ENCODE assay signal across 25 cellular contexts in the genomic region with DNA sequence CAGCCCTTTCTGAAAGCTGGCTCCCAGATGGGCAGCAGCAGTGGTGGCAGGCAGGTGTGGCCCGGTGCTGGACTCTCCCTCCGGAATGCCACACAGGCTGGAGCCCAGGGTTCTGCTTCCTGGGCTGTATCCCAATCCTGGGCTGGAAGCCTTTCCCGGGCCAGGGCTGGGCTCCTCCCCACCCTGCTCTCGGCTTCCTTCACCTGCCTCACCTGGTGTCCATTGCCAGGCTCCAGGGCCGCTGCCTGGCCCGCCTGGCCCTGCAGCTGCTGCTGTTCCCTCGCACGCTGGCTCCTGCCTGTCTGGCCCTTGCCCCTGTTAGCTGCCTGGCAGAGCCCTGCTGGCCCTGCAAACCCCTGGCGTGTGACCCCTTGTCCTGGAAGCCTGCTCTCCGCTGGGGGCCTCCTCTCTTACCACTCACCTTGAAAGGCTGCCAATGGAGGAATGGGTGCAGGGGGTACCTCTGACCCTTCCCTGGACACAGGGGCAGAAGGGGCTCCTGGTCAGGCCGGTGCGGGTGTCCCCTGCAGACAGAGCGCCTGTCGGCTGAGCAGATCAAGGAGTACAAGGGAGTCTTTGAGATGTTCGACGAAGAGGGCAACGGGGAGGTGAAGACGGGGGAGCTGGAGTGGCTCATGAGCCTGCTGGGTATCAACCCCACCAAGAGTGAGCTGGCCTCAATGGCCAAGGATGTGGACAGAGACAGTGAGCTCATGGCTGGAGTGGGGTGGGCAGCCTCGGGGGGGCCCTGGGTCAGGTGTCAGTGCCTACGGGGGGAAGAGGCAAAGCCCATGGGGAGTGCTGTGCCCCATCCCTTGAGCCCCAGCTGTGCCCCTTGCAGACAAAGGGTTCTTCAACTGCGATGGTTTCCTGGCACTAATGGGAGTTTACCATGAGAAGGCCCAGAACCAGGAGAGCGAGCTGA. TPM values are rescaled to one million over a fixed set of nuclear protein-coding genes. Genes with fewer than 3 reads are reported as not detected.
A peak's percentile ranks its signal among the peaks of the same experiment; 100 is the strongest.
DNase-seq lines count a peak whose midpoint lies in the region; ATAC-seq, FAIRE-seq and TF ChIP-seq lines count a peak whose summit lies in the region.
"Had no signal": no experiment of that assay in that cellular context is flagged by ENCODE, and none has a peak within 500 bp of the region (broad histone marks: within the 10 kb centered on the region; RNA-seq: fewer than 3 reads in every experiment).

No MANE protein-coding gene starts in this region.

- peak overlapping the region; percentile 62 for H3K27ac Mint-ChIP-seq in stimulated activated naive B cell treated with anti-CD40 and anti-IgM and Interleukin-4, amounts not matched to agents 10 μg/mL and 1 μg/mL and 100 μg/mL, for 72 hours
- H3K27ac Mint-ChIP-seq: activated naive CD4-positive, alpha-beta T cell treated with anti-CD3 and anti-CD28 coated beads, Interleukin-2, amount 50 U/mL, for 24 hours had no signal

- no peaks in the 10 kb centered on the region for H3K9me3 Mint-ChIP-seq in stimulated activated naive B cell treated with anti-CD40 and anti-IgM and Interleukin-4, amounts not matched to agents 10 μg/mL and 1 μg/mL and 100 μg/mL, for 72 hours
- H3K9me3 Mint-ChIP-seq: activated naive CD4-positive, alpha-beta T cell treated with anti-CD3 and anti-CD28 coated beads, Interleukin-2, amount 50 U/mL, for 24 hours had no signal

- no peaks in the 10 kb centered on the region for H3K79me2 ChIP-seq in K562 (ENCODE audit: control insufficient read depth, insufficient read depth, low read length)

- POLR2A ChIA-PET in K562 (lab: Yijun Ruan, JAX) = interaction anchor here (0.5 to 2.5 kb wide), 3 partner anchors 8 to 503 kb away, joined by 3 to 6 read pairs (median 5); no protein-coding TSS in a partner anchor

- H4K20me1 ChIP-seq in K562 (replicated peaks; ENCODE audit: control insufficient read depth, insufficient read depth, low read length) = 0 out of 2 replicates have a peak, but pooled peaks cover 4% of the 10 kb centered on the region
- H4K20me1 ChIP-seq: BLaER1 had no signal

- no TSS peak for BruUV-seq in K562 (replicated peaks; lab: Mats Ljungman, UMichigan)

- DNase-seq in Right ventricle myocardium inferior (ENCODE audit: missing footprints) (peak; percentile 49), cardiac septum (ENCODE audit: low spot score) (no peak), K562 (ENCODE audit: extremely low read depth in 1 of 4, low spot score in 3 of 4) (no peak), middle frontal gyrus (ENCODE audit: extremely low spot score, low spot score) (no peak), WERI-Rb-1 (no peak)
- no peak for DNase-seq in stimulated activated naive B cell treated with anti-CD40 and anti-IgM and Interleukin-4, amounts not matched to agents 10 μg/mL and 1 μg/mL and 100 μg/mL, for 72 hours
- DNase-seq: ACHN; activated CD4-positive, alpha-beta T cell treated with anti-CD3 and anti-CD28 coated beads for 1 hour; activated T-cell treated with anti-CD3 and anti-CD28 coated beads, Interleukin-2, amount 50 U/mL, for 48 hours; cerebellar nuclear complex; hippocampal formation; Karpas-422; NCI-H1694 treated with DMSO at 0.1 percent for 48 hours; NCI-H2227 treated with DMSO at 0.1 percent for 48 hours; OCI-M1; SIG-M5 had no signal

- in situ Hi-C loops in K562 (cut with MboI) = loop anchor here (10.0 kb wide), 1 partner anchor 551 kb away; no protein-coding TSS in a partner anchor

- H3K36me3 Mint-ChIP-seq in stimulated activated naive B cell treated with anti-CD40 and anti-IgM and Interleukin-4, amounts not matched to agents 10 μg/mL and 1 μg/mL and 100 μg/mL, for 72 hours = no peaks in the 10 kb centered on the region
- H3K36me3 Mint-ChIP-seq: activated naive CD4-positive, alpha-beta T cell treated with anti-CD3 and anti-CD28 coated beads, Interleukin-2, amount 50 U/mL, for 24 hours had no signal

- H3K36me3 ChIP-seq in K562 (ENCODE audit: control insufficient read depth, insufficient read depth, low read length) (no peaks in the 10 kb centered on the region), mucosa of stomach (ENCODE audit: control insufficient read depth, insufficient read depth, low read length) (no peaks in the 10 kb centered on the region), WERI-Rb-1 (no peaks in the 10 kb centered on the region)
- H3K36me3 ChIP-seq: BLaER1, ovary, right lobe of liver had no signal

- H3K4me1 Mint-ChIP-seq in stimulated activated naive B cell treated with anti-CD40 and anti-IgM and Interleukin-4, amounts not matched to agents 10 μg/mL and 1 μg/mL and 100 μg/mL, for 72 hours = peaks cover 6 to 12% of the 10 kb centered on the region in 2 donors
- H3K4me1 Mint-ChIP-seq: activated naive CD4-positive, alpha-beta T cell treated with anti-CD3 and anti-CD28 coated beads, Interleukin-2, amount 50 U/mL, for 24 hours had no signal

- H3K9me3 ChIP-seq in K562 (replicated peaks; ENCODE audit: control insufficient read depth, insufficient read depth, low read depth, low read length) (no peaks in the 10 kb centered on the region), mucosa of stomach (ENCODE audit: control insufficient read depth, low read length) (no peaks in the 10 kb centered on the region), WERI-Rb-1 (ENCODE audit: severe bottlenecking) (no peaks in the 10 kb centered on the region)
- H3K9me3 ChIP-seq: BLaER1, ovary, right lobe of liver had no signal

- no peak overlapping the region for H2AFZ ChIP-seq in K562 (ENCODE audit: low read depth, low read length)

- no peak overlapping the region for H3K27ac ChIP-seq in K562 (ENCODE audit: extremely low read depth, low read depth, low read length)
- H3K27ac ChIP-seq in WERI-Rb-1 = no peak overlapping the region
- H3K27ac ChIP-seq: BLaER1, ovary, right lobe of liver had no signal

- FAIRE-seq in K562 (lab: Jason Lieb, UNC) = no peak
- FAIRE-seq: HTR-8/SVneo had no signal

- H3K27me3 ChIP-seq in K562 (ENCODE audit: control insufficient read depth in 2 of 2, insufficient read depth in 2 of 2, low read length in 2 of 2) = no peaks in the 10 kb centered on the region; a peak in 1 of 5 replicates
- H3K27me3 ChIP-seq in mucosa of stomach (ENCODE audit: control insufficient read depth, insufficient read depth, low read length) = peaks cover 8% of the 10 kb centered on the region
- no peaks in the 10 kb centered on the region for H3K27me3 ChIP-seq in WERI-Rb-1 (ENCODE audit: insufficient read depth, low read depth, severe bottlenecking)
- H3K27me3 ChIP-seq: ovary, right lobe of liver had no signal

- TF ChIP-seq CTCF in K562 (IDR thresholded peaks at IDR 0.05 in 2 of 3, conservative IDR thresholded peaks at IDR 0.05 in 1 of 3; ENCODE audit: insufficient read depth in 2 of 3, low read depth in 1 of 3, low read length in 3 of 3) (no peak), WERI-Rb-1 (IDR thresholded peaks at IDR 0.05; ENCODE audit: low read depth, low read length) (no peak)

- no peak for ATAC-seq in Right ventricle myocardium inferior
- ATAC-seq in K562 = no peak
- no peak for ATAC-seq in stimulated activated naive B cell treated with anti-CD40 and anti-IgM and Interleukin-4, amounts not matched to agents 10 μg/mL and 1 μg/mL and 100 μg/mL, for 72 hours (replicated peaks)
- no peak for ATAC-seq in GM18867 (IDR thresholded peaks at IDR 0.05; ENCODE audit: unreplicated experiment)
- ATAC-seq: right lobe of liver had no signal

- 57% methylated on average over 22 of the region's 22 CpGs for WGBS in K562 (ENCODE audit: insufficient coverage, low coverage, missing lambda C conversion rate)

- CTCF ChIA-PET in K562 (lab: Yijun Ruan, JAX; ENCODE audit: low intra/inter-chr PET ratio) = no interaction called here

- H3K4me3 ChIP-seq in K562 (no peak overlapping the region), mucosa of stomach (ENCODE audit: low read length) (no peak overlapping the region), WERI-Rb-1 (ENCODE audit: low read depth, low read length) (no peak overlapping the region)
- H3K4me3 ChIP-seq: BLaER1, ovary, right lobe of liver had no signal

- no peak for TF ChIP-seq RAD21 in K562 (CRISPR knock-in tag; conservative IDR thresholded peaks at IDR 0.05 in 1 of 2, IDR thresholded peaks at IDR 0.05 in 1 of 2)

- H3K27me3 Mint-ChIP-seq in stimulated activated naive B cell treated with anti-CD40 and anti-IgM and Interleukin-4, amounts not matched to agents 10 μg/mL and 1 μg/mL and 100 μg/mL, for 72 hours = peaks cover 5 to 11% of the 10 kb centered on the region in 2 donors
- H3K27me3 Mint-ChIP-seq: activated naive CD4-positive, alpha-beta T cell treated with anti-CD3 and anti-CD28 coated beads, Interleukin-2, amount 50 U/mL, for 24 hours had no signal

- H3K9ac ChIP-seq in K562 (ENCODE audit: insufficient read depth in 1 of 2, low read depth in 2 of 2, low read length in 2 of 2) (peak overlapping the region in 1 of 2 experiments; percentile 74; a peak in 2 of 4 replicates), mucosa of stomach (ENCODE audit: low read length) (peak overlapping the region; percentile 8)
- H3K9ac ChIP-seq: BLaER1 had no signal

- no peaks in the 10 kb centered on the region for H3K9me1 ChIP-seq in K562 (ENCODE audit: control insufficient read depth, insufficient read depth, low read length)

- no peak for TF ChIP-seq POLR2A in K562 (conservative IDR thresholded peaks at IDR 0.05)

- intact Hi-C loops in Right ventricle myocardium inferior (cut with DNase I) = no loop called here
- intact Hi-C loops in cardiac septum (cut with DNase I) = no loop called here
- intact Hi-C loops in K562 (cut with micrococcal nuclease) = no loop called here

- H3K4me2 ChIP-seq in K562 (ENCODE audit: insufficient read depth, low read length) = no peak overlapping the region
- H3K4me2 ChIP-seq: BLaER1 had no signal

- no peak overlapping the region for H3K4me3 Mint-ChIP-seq in stimulated activated naive B cell treated with anti-CD40 and anti-IgM and Interleukin-4, amounts not matched to agents 10 μg/mL and 1 μg/mL and 100 μg/mL, for 72 hours
- H3K4me3 Mint-ChIP-seq: activated naive CD4-positive, alpha-beta T cell treated with anti-CD3 and anti-CD28 coated beads, Interleukin-2, amount 50 U/mL, for 24 hours had no signal

- peaks cover 9 to 65% of the 10 kb centered on the region in 2 experiments; a peak in 4 of 5 replicates for H3K4me1 ChIP-seq in K562 (replicated peaks in 1 of 2; ENCODE audit: control insufficient read depth in 2 of 2, insufficient read depth in 2 of 2, low read length in 2 of 2)
- H3K4me1 ChIP-seq in mucosa of stomach (ENCODE audit: control insufficient read depth, insufficient read depth, low read length) = peaks cover 32% of the 10 kb centered on the region

- TF ChIP-seq EP300 in K562 (IDR thresholded peaks at IDR 0.05; ENCODE audit: low read length) = no peak

RNA-seq across cellular contexts. Expression of gene CALML6, which starts 1.1 kb away (rescaled TPM):
- total RNA-seq in Right ventricle myocardium inferior (not detected), cardiac septum (0.16 TPM), K562 (2014; rRNA removed) (not detected in 2 replicates), K562 (2014; rRNA removed; fragmentation: Illumina TruSeq; extraction: Trizol) (not detected in 2 replicates), K562 (2015; rRNA removed; fragmentation: Illumina TruSeq; extraction: Trizol) (not detected in 2 replicates), K562 (2021) (not detected in 2 replicates)
- total RNA-seq in K562 (2011; cell fraction: chromatin; rRNA removed; ENCODE audit: low replicate concordance) = 0.56 and 0.69 TPM in 2 replicates
- 0.33 and 0.39 TPM in 2 replicates for total RNA-seq in K562 (2011; cell fraction: nucleolus; rRNA removed)
- not detected in 2 replicates for total RNA-seq in K562 (2011; cell fraction: nucleoplasm; rRNA removed)
- polyA plus RNA-seq in K562 (2011; rRNA removed) (0.14 TPM in 1 of 2 replicates, not detected in the other), K562 (2014; fragmentation: Illumina TruSeq; extraction: Trizol) (not detected in 2 replicates), K562 (2014; fragmentation: Nextera tagmentation; extraction: Ambion mirVana) (not detected), K562 (2014; rRNA removed) (0.16 TPM in 1 of 2 replicates, not detected in the other)
- not detected in 2 replicates for polyA plus RNA-seq in K562 (2011; cell fraction: cytosol; rRNA removed)
- 0.10 and 0.68 TPM in 2 replicates for polyA plus RNA-seq in K562 (2011; cell fraction: nucleus; rRNA removed)
- polyA plus RNA-seq in K562 (2012) = 0.08 and 0.53 TPM in 2 replicates
- not detected in 2 replicates for polyA minus RNA-seq in K562 (2011; rRNA and poly(A)+ RNA removed)
- not detected in 2 replicates for polyA minus RNA-seq in K562 (2011; cell fraction: cytosol; rRNA and poly(A)+ RNA removed)
- polyA minus RNA-seq in K562 (2011; cell fraction: nucleus; rRNA and poly(A)+ RNA removed) = not detected in 2 replicates
- total RNA-seq: epithelial cell of proximal tubule, lung microvascular endothelial cell had no signal

RNA-seq across cellular contexts. Expression of gene TMEM52, which starts 2.9 kb away (rescaled TPM):
- total RNA-seq in Right ventricle myocardium inferior (1.2 TPM), cardiac septum (0.70 TPM), K562 (2014; rRNA removed) (19.2 and 24.9 TPM in 2 replicates), K562 (2014; rRNA removed; fragmentation: Illumina TruSeq; extraction: Trizol) (1.9 and 4.3 TPM in 2 replicates), K562 (2015; rRNA removed; fragmentation: Illumina TruSeq; extraction: Trizol) (6.8 and 7.9 TPM in 2 replicates), K562 (2021) (21.5 and 22.5 TPM in 2 replicates)
- 5.7 and 20.2 TPM in 2 replicates for total RNA-seq in K562 (2011; cell fraction: chromatin; rRNA removed; ENCODE audit: low replicate concordance)
- 23.0 and 23.7 TPM in 2 replicates for total RNA-seq in K562 (2011; cell fraction: nucleolus; rRNA removed)
- 12.5 and 15.1 TPM in 2 replicates for total RNA-seq in K562 (2011; cell fraction: nucleoplasm; rRNA removed)
- polyA plus RNA-seq in K562 (2011; rRNA removed) (6.8 and 10.6 TPM in 2 replicates), K562 (2014; fragmentation: Illumina TruSeq; extraction: Trizol) (14.1 and 18.1 TPM in 2 replicates), K562 (2014; fragmentation: Nextera tagmentation; extraction: Ambion mirVana) (1 to 10 TPM in 1 of 2 experiments, under 1 TPM in 1; 0.37 to 1.4 TPM), K562 (2014; rRNA removed) (15.3 and 17.2 TPM in 2 replicates)
- polyA plus RNA-seq in K562 (2011; cell fraction: cytosol; rRNA removed) = 17.0 and 45.9 TPM in 2 replicates
- polyA plus RNA-seq in K562 (2011; cell fraction: nucleus; rRNA removed) = 31.9 and 53.9 TPM in 2 replicates
- 8.9 and 9.5 TPM in 2 replicates for polyA plus RNA-seq in K562 (2012)
- polyA minus RNA-seq in K562 (2011; rRNA and poly(A)+ RNA removed) = 2.1 and 3.8 TPM in 2 replicates
- 8.1 and 9.6 TPM in 2 replicates for polyA minus RNA-seq in K562 (2011; cell fraction: cytosol; rRNA and poly(A)+ RNA removed)
- 5.1 and 6.1 TPM in 2 replicates for polyA minus RNA-seq in K562 (2011; cell fraction: nucleus; rRNA and poly(A)+ RNA removed)

RNA-seq across cellular contexts. Expression of gene GNB1, which starts 25.3 kb away (rescaled TPM):
- 182 TPM for total RNA-seq in Right ventricle myocardium inferior
- total RNA-seq in cardiac septum = 183 TPM
- 190 and 209 TPM in 2 replicates for total RNA-seq in K562 (2011; cell fraction: chromatin; rRNA removed; ENCODE audit: low replicate concordance)
- 83.4 and 90.4 TPM in 2 replicates for total RNA-seq in K562 (2011; cell fraction: nucleolus; rRNA removed)
- total RNA-seq in K562 (2011; cell fraction: nucleoplasm; rRNA removed) = 169 and 203 TPM in 2 replicates
- total RNA-seq in K562 (2014; rRNA removed) = 46.9 and 60.9 TPM in 2 replicates
- 113 and 114 TPM in 2 replicates for total RNA-seq in K562 (2014; rRNA removed; fragmentation: Illumina TruSeq; extraction: Trizol)
- 106 and 111 TPM in 2 replicates for total RNA-seq in K562 (2015; rRNA removed; fragmentation: Illumina TruSeq; extraction: Trizol)
- 289 and 309 TPM in 2 replicates for total RNA-seq in K562 (2021)
- 240 and 308 TPM in 2 replicates for polyA plus RNA-seq in K562 (2011; rRNA removed)
- 264 and 290 TPM in 2 replicates for polyA plus RNA-seq in K562 (2011; cell fraction: cytosol; rRNA removed)
- polyA plus RNA-seq in K562 (2011; cell fraction: nucleus; rRNA removed) = 160 and 176 TPM in 2 replicates
- 213 and 306 TPM in 2 replicates for polyA plus RNA-seq in K562 (2012)
- polyA plus RNA-seq in K562 (2014; fragmentation: Illumina TruSeq; extraction: Trizol) = 293 and 388 TPM in 2 replicates
- polyA plus RNA-seq in K562 (2014; fragmentation: Nextera tagmentation; extraction: Ambion mirVana) = 10 to 100 TPM; 34.3 to 45.1 TPM
- polyA plus RNA-seq in K562 (2014; rRNA removed) = 147 and 159 TPM in 2 replicates
- 343 and 352 TPM in 2 replicates for polyA minus RNA-seq in K562 (2011; rRNA and poly(A)+ RNA removed)
- 206 and 275 TPM in 2 replicates for polyA minus RNA-seq in K562 (2011; cell fraction: cytosol; rRNA and poly(A)+ RNA removed)
- polyA minus RNA-seq in K562 (2011; cell fraction: nucleus; rRNA and poly(A)+ RNA removed) = 31.1 and 59.9 TPM in 2 replicates
